In the genomic region with DNA sequence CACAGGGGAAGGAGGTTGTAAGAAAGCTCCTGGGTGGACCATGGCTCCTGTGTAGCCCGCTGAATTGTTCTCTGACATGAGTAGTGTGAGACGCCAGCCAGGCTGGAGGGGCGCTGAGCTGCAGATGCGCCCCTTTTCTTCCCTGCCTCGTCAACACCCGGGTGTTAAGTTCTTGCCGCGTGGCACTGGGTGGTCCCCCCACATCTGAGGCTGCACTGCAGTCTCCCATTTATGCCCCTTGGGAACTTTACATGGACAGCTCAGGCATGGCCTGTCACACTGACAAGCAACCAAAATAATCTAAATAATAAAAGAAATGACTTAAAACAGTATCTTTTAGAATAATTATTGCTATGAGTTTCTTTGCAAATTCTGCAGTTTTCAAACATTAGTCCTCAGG, we compare ENCODE assay signal across 22 cellular contexts.
"Had no signal": no experiment of that assay in that cellular context is flagged by ENCODE, and none has a peak within 500 bp of the region (broad histone marks: within the 10 kb centered on the region; RNA-seq: fewer than 3 reads in every experiment).

No MANE protein-coding gene starts in this region.

- H3K27me3 ChIP-seq: MG63 had no signal

- DNase-seq: IMR-90, Karpas-422, KG1, MG63, NCI-H1092, NCI-H1105 treated with DMSO at 0.1 percent for 48 hours, NCI-H1417 treated with DMSO at 0.1 percent for 48 hours, NCI-H146, NCI-H187, NCI-H2029, NCI-H2081 treated with DMSO at 0.1 percent for 48 hours, NCI-H2227 treated with DMSO at 0.1 percent for 48 hours, NCI-H524, NCI-H526 treated with DMSO at 0.1 percent for 48 hours, NCI-H774, PC-3, SHP77 treated with DMSO at 0.1 percent for 48 hours, SJCRH30 had no signal

- H3K4me3 ChIP-seq: MG63, SJCRH30 had no signal

- H3K4me1 ChIP-seq: SJCRH30 had no signal

- H3K9me3 ChIP-seq: MG63, SJCRH30 had no signal

- H3K27ac ChIP-seq: SJCRH30 had no signal

- H3K36me3 ChIP-seq: MG63, SJCRH30 had no signal

- ATAC-seq: HepG2, Panc1, PC-3, Right ventricle myocardium inferior, SK-N-SH treated with all-trans-retinoic acid at 6 μM for 48 hours had no signal
